8 cellular contexts compared by ENCODE assay signal in genomic region chr9:116149844-116150243, GRCh38. TPM values are rescaled to one million over a fixed set of nuclear protein-coding genes. Genes with fewer than 3 reads are reported as not detected.
DNase-seq lines count a peak whose midpoint lies in the region; ATAC-seq and TF ChIP-seq lines count a peak whose summit lies in the region.

No MANE protein-coding gene starts in this region.

- no peak overlapping the region for H3K27ac Mint-ChIP-seq in CD4-positive, alpha-beta memory T cell

- H3K4me3 Mint-ChIP-seq in CD4-positive, alpha-beta memory T cell: no peak overlapping the region

- H3K4me1 ChIP-seq in OCI-LY3 (ENCODE audit: low read length): peaks cover 10% of the 10 kb centered on the region; the same call in 1 of the 2 replicates
- H3K4me1 ChIP-seq in stomach: peaks cover 5 to 16% (median 12%) of the 10 kb centered on the region in 4 donors
- H3K4me1 ChIP-seq in CD4-positive, alpha-beta memory T cell (ENCODE audit: insufficient read depth, low read length): no peaks in the 10 kb centered on the region

- H4K20me1 ChIP-seq in OCI-LY3 (ENCODE audit: insufficient read depth, low read length): no peaks in the 10 kb centered on the region

- H3K27me3 ChIP-seq in OCI-LY3 (ENCODE audit: low read depth, low read length): peaks cover 17% of the 10 kb centered on the region
- H3K27me3 ChIP-seq in stomach: peaks cover 0 to 29% (median 9%) of the 10 kb centered on the region in 3 donors
- H3K27me3 ChIP-seq in CD4-positive, alpha-beta memory T cell (ENCODE audit: insufficient read depth, low read length): no peaks in the 10 kb centered on the region

- peaks cover 18 to 22% of the 10 kb centered on the region in 2 donors for H3K27me3 Mint-ChIP-seq in CD4-positive, alpha-beta memory T cell

- H3K79me2 ChIP-seq in OCI-LY3 (ENCODE audit: low read length): no peaks in the 10 kb centered on the region

- intact Hi-C loops in stomach (cut with DNase I; ENCODE audit: low total_unique reads): loop anchor here (10.0 kb wide), 2 partner anchors 425 to 505 kb away; no protein-coding TSS in a partner anchor
- intact Hi-C loops in CD4-positive, alpha-beta memory T cell (cut with micrococcal nuclease): no loop called here

- H3K4me3 ChIP-seq in OCI-LY3 (ENCODE audit: low read length) (no peak overlapping the region), stomach (no peak overlapping the region)
- H3K4me3 ChIP-seq in CD4-positive, alpha-beta memory T cell (ENCODE audit: low read length in 2 of 2): no peak overlapping the region

- no peak overlapping the region for H3K9ac ChIP-seq in OCI-LY3 (ENCODE audit: low read length)

- no peak for TF ChIP-seq POLR2A in stomach (IDR thresholded peaks at IDR 0.05)

- POLR2A ChIA-PET in CD4-positive, alpha-beta memory T cell (lab: Charles Lee; ENCODE audit: partially characterized antibody): no interaction called here

- ATAC-seq in GM21529 (IDR thresholded peaks at IDR 0.05; ENCODE audit: unreplicated experiment): peak; percentile 73
- ATAC-seq in activated CD4-positive, CD25-positive, alpha-beta regulatory T cell treated with anti-CD3 and anti-CD28 coated beads, Interleukin-2, amount 50 U/mL, for 24 hours: no peak

- CTCF ChIA-PET in CD4-positive, alpha-beta memory T cell (lab: Charles Lee; ENCODE audit: partially characterized antibody): no interaction called here

- no peak overlapping the region for H3K4me2 ChIP-seq in OCI-LY3 (ENCODE audit: low read length)

- TF ChIP-seq CTCF in OCI-LY3 (IDR thresholded peaks at IDR 0.05; ENCODE audit: low read depth, low read length) (peak; percentile 68), stomach (IDR thresholded peaks at IDR 0.05) (peak in 4 of 7 experiments; percentile 34 to 59 (median 44))

- DNase-seq in D341Med (ENCODE audit: low spot score): peak; percentile 49
- peak; percentile 23 for DNase-seq in fibroblast of peridontal ligament (ENCODE audit: extremely low read depth)
- DNase-seq in stomach: peak; percentile 49
- no peak for DNase-seq in CD4-positive, alpha-beta memory T cell
- no peak for DNase-seq in occipital lobe (lab: John Stamatoyannopoulos, UW)

- H3K27ac ChIP-seq in OCI-LY3 (ENCODE audit: low read length) (no peak overlapping the region), stomach (no peak overlapping the region)
- no peak overlapping the region for H3K27ac ChIP-seq in CD4-positive, alpha-beta memory T cell (ENCODE audit: low read depth, low read length)

- H3K36me3 ChIP-seq in OCI-LY3 (replicated peaks; ENCODE audit: low read depth, low read length): no peaks in the 10 kb centered on the region
- no peaks in the 10 kb centered on the region for H3K36me3 ChIP-seq in stomach
- no peaks in the 10 kb centered on the region for H3K36me3 ChIP-seq in CD4-positive, alpha-beta memory T cell (ENCODE audit: insufficient read depth, low read length)

- no peaks in the 10 kb centered on the region for H3K36me3 Mint-ChIP-seq in CD4-positive, alpha-beta memory T cell

- no peak for TF ChIP-seq EP300 in stomach (IDR thresholded peaks at IDR 0.05)

- no peak overlapping the region for H2AFZ ChIP-seq in OCI-LY3 (ENCODE audit: low read depth, low read length)

- WGBS in stomach, 5 donors: 15 to 26% (median 18%) methylated on average over 4 of the region's 4 CpGs

- peaks cover 0 to 3% (median 1%) of the 10 kb centered on the region in 4 donors for H3K4me1 Mint-ChIP-seq in CD4-positive, alpha-beta memory T cell

- H3K9me3 Mint-ChIP-seq in CD4-positive, alpha-beta memory T cell: peaks cover 0 to 7% (median 0%) of the 10 kb centered on the region in 8 donors

- H3K9me3 ChIP-seq in OCI-LY3 (ENCODE audit: insufficient read depth, low read length) (no peaks in the 10 kb centered on the region), stomach (no peaks in the 10 kb centered on the region)
- H3K9me3 ChIP-seq in CD4-positive, alpha-beta memory T cell (ENCODE audit: control insufficient read depth in 1 of 2, low read length in 2 of 2): no peaks in the 10 kb centered on the region

RNA-seq across cellular contexts. Expression of gene PAPPA, which starts 3.7 kb away (rescaled TPM):
- 10 to 100 TPM in 1 of 5 donors, 1 to 10 TPM in 2, under 1 TPM in 2; 0.45 to 11.7 (median 7.0) TPM for total RNA-seq in stomach
- polyA plus RNA-seq in stomach: 1 to 10 TPM in 2 of 3 donors, under 1 TPM in 1; 0.73 to 2.6 (median 1.2) TPM
- not detected for total RNA-seq in CD4-positive, alpha-beta memory T cell
- polyA plus RNA-seq in CD4-positive, alpha-beta memory T cell: not detected
- total RNA-seq in occipital lobe: under 0.01 TPM

Comparison
In these comparisons a context has a peak if more than half of its experiments do, and no peak if none do; other contexts are left out.
1. DNase-seq: peak in D341Med (single experiment), fibroblast of peridontal ligament (single experiment) and stomach (single experiment); none in CD4-positive, alpha-beta memory T cell (0 of 5) and occipital lobe (single experiment).